8 cellular contexts compared by ENCODE assay signal in genomic region chr10:70053212-70053895, GRCh38. TPM values are rescaled to one million over a fixed set of nuclear protein-coding genes. Genes with fewer than 3 reads are reported as not detected.
DNase-seq lines count a peak whose midpoint lies in the region; TF ChIP-seq lines count a peak whose summit lies in the region.

No MANE protein-coding gene starts in this region.

- peak overlapping the region; percentile 58 to 82 (median 66) for H3K4me3 ChIP-seq in fibroblast of lung (replicated peaks in 1 of 4; ENCODE audit: control extremely low read depth in 1 of 4, insufficient read depth in 1 of 4, low read depth in 3 of 4, low read length in 4 of 4)

- H3K9ac ChIP-seq in fibroblast of lung (ENCODE audit: insufficient read depth, low read length) = peak overlapping the region; percentile 58

- no peak overlapping the region for H3K27ac ChIP-seq in fibroblast of lung (ENCODE audit: insufficient read depth, low read length)

- H3K79me2 ChIP-seq in fibroblast of lung (ENCODE audit: control insufficient read depth, insufficient read depth, low read length) = no peaks in the 10 kb centered on the region

- no peaks in the 10 kb centered on the region for H3K9me3 ChIP-seq in fibroblast of lung (ENCODE audit: control insufficient read depth, insufficient read depth, low read depth, low read length)

- H3K27ac Mint-ChIP-seq in nephron progenitor cell = peak overlapping the region; percentile 94

- peak overlapping the region; percentile 95 for H3K4me3 Mint-ChIP-seq in nephron progenitor cell

- peak; percentile 56 for DNase-seq in DMS53 (lab: John Stamatoyannopoulos, UW)
- DNase-seq in DMS53 treated with DMSO at 0.1 percent for 48 hours (lab: John Stamatoyannopoulos, UW; ENCODE audit: unreplicated experiment) = no peak
- peak; percentile 57 for DNase-seq in UCSD-AML1 (lab: John Stamatoyannopoulos, UW; ENCODE audit: unreplicated experiment)
- peak in 1 of 2 donors; percentile 24 for DNase-seq in fibroblast of lung (ENCODE audit: low read depth in 2 of 2)
- peak; percentile 62 for DNase-seq in nephron progenitor cell
- DNase-seq in glomerular visceral epithelial cell (ENCODE audit: extremely low spot score) = no peak
- no peak for DNase-seq in epidermal melanocyte (ENCODE audit: insufficient read length, low spot score)
- DNase-seq in pons (ENCODE audit: low spot score) = no peak

- H3K27me3 Mint-ChIP-seq in nephron progenitor cell (ENCODE audit: low read depth, poor library complexity) = peaks cover 3% of the 10 kb centered on the region

- H3K4me1 Mint-ChIP-seq in nephron progenitor cell = peaks cover 67% of the 10 kb centered on the region

- H3K36me3 Mint-ChIP-seq in nephron progenitor cell (ENCODE audit: low read depth) = peaks cover 7% of the 10 kb centered on the region

- H3K4me2 ChIP-seq in fibroblast of lung (ENCODE audit: extremely low read depth, insufficient read depth, low read length) = peak overlapping the region; percentile 83

- peaks cover 2% of the 10 kb centered on the region for H3K27me3 ChIP-seq in fibroblast of lung (ENCODE audit: control insufficient read depth, insufficient read depth, low read length)

- H3K9me3 Mint-ChIP-seq in nephron progenitor cell = no peaks in the 10 kb centered on the region

- peak overlapping the region; percentile 34 for H2AFZ ChIP-seq in fibroblast of lung (ENCODE audit: low read length)

- no peaks in the 10 kb centered on the region for H4K20me1 ChIP-seq in fibroblast of lung (ENCODE audit: control insufficient read depth, extremely low read depth, insufficient read depth, low read length)

- no peaks in the 10 kb centered on the region for H3K36me3 ChIP-seq in fibroblast of lung (ENCODE audit: control insufficient read depth, insufficient read depth, low read length)

- TF ChIP-seq CTCF in fibroblast of lung (conservative IDR thresholded peaks at IDR 0.05 in 1 of 2, IDR thresholded peaks at IDR 0.05 in 1 of 2; ENCODE audit: low read depth in 1 of 2, low read length in 2 of 2) (no peak), nephron progenitor cell (IDR thresholded peaks at IDR 0.05) (no peak)

- no peaks in the 10 kb centered on the region for H3K4me1 ChIP-seq in fibroblast of lung (ENCODE audit: control insufficient read depth, extremely low read depth, insufficient read depth, low read length)

RNA-seq across cellular contexts. Expression of gene MACROH2A2, which starts 0.7 kb away (rescaled TPM):
- total RNA-seq in fibroblast of lung = 9.2 and 12.1 TPM in 2 replicates
- 12.1 and 15.4 TPM in 2 replicates for polyA plus RNA-seq in fibroblast of lung
- 15.9 and 20.7 TPM in 2 replicates for polyA plus RNA-seq in fibroblast of lung (2012)
- 10.0 and 12.4 TPM in 2 replicates for polyA minus RNA-seq in fibroblast of lung (ENCODE audit: low replicate concordance)

Comparison
In these comparisons a context has a peak if more than half of its experiments do, and no peak if none do; other contexts are left out.
1. DNase-seq: peak in DMS53 (single experiment), UCSD-AML1 (single experiment) and nephron progenitor cell (single experiment); none in DMS53 treated with DMSO at 0.1 percent for 48 hours (single experiment), glomerular visceral epithelial cell (single experiment), epidermal melanocyte (single experiment) and pons (single experiment).